In the genomic region with DNA sequence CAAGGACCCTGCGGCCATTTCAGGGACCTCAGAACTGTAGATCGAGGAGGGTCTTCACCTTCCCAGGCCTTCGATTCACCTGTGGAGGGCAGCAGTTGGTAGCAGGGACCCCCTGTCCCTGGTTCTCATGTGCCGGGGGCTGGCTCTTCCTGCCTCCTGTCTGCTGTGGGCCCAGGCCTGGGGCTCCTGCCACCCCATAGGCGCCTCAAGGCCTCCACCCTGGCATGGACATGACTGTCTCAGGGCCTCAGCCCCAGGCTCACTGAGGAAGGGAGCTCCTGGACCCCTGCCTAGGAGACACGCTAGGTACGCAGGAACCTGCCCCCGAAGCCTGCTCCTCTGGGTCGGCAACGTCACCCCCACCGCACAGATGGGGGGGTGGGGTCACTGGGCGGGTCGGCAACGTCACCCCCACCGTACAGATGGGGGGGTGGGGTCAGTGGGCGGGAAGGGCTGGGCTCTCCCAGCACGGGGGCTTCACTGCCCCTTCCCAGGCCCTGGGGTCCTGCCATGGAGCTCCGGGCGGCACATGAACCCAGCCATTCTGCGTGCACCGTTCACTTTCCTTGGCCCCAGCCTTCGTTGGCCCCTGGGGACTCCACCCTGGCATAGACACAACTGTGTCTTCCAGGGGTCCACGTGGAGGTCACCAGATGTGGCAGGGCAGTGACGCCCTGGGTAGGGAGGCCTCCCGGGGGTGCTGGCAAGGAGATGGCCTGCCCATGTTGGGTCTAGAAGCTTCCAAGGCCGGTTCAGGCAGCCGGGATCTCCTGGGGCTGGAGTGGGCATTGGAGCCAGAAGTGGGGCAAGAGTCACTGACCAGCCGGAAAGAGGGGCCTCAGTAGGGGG, we compare ENCODE assay signal across 1 cellular context.
TF ChIP-seq lines count a peak whose summit lies in the region.

No MANE protein-coding gene starts in this region.

TF ChIP-seq in IMR-90, 13 proteins besides CTCF, POLR2A, EP300 and RAD21 (continued from another document):
- TF ChIP-seq MAFK (IDR thresholded peaks at IDR 0.05; ENCODE audit: low read depth, low read length) (no peak), BHLHE40 (IDR thresholded peaks at IDR 0.05; ENCODE audit: low read depth, low read length) (no peak), MXI1 (IDR thresholded peaks at IDR 0.05; ENCODE audit: borderline replicate concordance, low read depth, low read length) (no peak), CEBPB (IDR thresholded peaks at IDR 0.05; ENCODE audit: low read depth, low read length) (no peak), RFX5 (IDR thresholded peaks at IDR 0.05; ENCODE audit: low read depth, low read length) (no peak), NFE2L2 (IDR thresholded peaks at IDR 0.05; ENCODE audit: low read depth, low read length) (no peak), FOS (IDR thresholded peaks at IDR 0.05; ENCODE audit: low read depth, low read length) (no peak), SMC3 (IDR thresholded peaks at IDR 0.05; ENCODE audit: low read depth, low read length) (no peak), RCOR1 (IDR thresholded peaks at IDR 0.05; ENCODE audit: insufficient replicate concordance, low read length) (no peak)
- TF ChIP-seq, protein P1, sequence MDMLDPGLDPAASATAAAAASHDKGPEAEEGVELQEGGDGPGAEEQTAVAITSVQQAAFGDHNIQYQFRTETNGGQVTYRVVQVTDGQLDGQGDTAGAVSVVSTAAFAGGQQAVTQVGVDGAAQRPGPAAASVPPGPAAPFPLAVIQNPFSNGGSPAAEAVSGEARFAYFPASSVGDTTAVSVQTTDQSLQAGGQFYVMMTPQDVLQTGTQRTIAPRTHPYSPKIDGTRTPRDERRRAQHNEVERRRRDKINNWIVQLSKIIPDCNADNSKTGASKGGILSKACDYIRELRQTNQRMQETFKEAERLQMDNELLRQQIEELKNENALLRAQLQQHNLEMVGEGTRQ (IDR thresholded peaks at IDR 0.05; ENCODE audit: low read depth, low read length): no peak
- TF ChIP-seq, protein P2, sequence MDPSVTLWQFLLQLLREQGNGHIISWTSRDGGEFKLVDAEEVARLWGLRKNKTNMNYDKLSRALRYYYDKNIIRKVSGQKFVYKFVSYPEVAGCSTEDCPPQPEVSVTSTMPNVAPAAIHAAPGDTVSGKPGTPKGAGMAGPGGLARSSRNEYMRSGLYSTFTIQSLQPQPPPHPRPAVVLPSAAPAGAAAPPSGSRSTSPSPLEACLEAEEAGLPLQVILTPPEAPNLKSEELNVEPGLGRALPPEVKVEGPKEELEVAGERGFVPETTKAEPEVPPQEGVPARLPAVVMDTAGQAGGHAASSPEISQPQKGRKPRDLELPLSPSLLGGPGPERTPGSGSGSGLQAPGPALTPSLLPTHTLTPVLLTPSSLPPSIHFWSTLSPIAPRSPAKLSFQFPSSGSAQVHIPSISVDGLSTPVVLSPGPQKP (IDR thresholded peaks at IDR 0.05; ENCODE audit: borderline replicate concordance, low read depth, low read length): no peak
